Comparison of ENCODE assay signal across 19 cellular contexts in the genomic region with DNA sequence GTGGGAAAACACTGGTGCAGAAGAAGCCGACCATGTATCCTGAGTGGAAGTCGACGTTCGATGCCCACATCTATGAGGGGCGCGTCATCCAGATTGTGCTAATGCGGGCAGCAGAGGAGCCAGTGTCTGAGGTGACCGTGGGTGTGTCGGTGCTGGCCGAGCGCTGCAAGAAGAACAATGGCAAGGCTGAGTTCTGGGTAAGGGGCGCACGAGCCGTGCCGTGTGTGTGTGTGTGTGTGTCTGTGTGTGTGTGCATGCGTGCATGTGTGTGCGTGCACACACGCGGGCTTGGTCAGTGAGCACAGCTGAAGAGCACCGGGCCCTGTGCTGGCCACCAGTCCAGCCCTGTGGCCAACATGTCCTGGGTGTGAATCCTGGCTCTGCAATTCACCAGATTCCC.
"Had no signal": no experiment of that assay in that cellular context is flagged by ENCODE, and none has a peak within 500 bp of the region (broad histone marks: within the 10 kb centered on the region; RNA-seq: fewer than 3 reads in every experiment).

No MANE protein-coding gene starts in this region.

- H3K4me3 Mint-ChIP-seq: activated CD8-positive, alpha-beta T cell treated with anti-CD3 and anti-CD28 coated beads for 36 hours; activated naive CD8-positive, alpha-beta T cell treated with anti-CD3 and anti-CD28 coated beads for 36 hours; natural killer cell treated with Interleukin-12 subunit alpha and Interleukin-12 subunit beta and Interleukin-15 and Interleukin-18, amount 100 ng/mL, for 72 hours had no signal

- ATAC-seq: activated CD8-positive, alpha-beta T cell treated with anti-CD3 and anti-CD28 coated beads for 36 hours; body of pancreas; left ventricle myocardium superior; natural killer cell treated with Interleukin-12 subunit alpha and Interleukin-12 subunit beta and Interleukin-15 and Interleukin-18, amount 100 ng/mL, for 72 hours; sciatic nerve had no signal

- H3K36me3 Mint-ChIP-seq: natural killer cell treated with Interleukin-12 subunit alpha and Interleukin-12 subunit beta and Interleukin-15 and Interleukin-18, amount 100 ng/mL, for 72 hours had no signal

- H3K4me3 ChIP-seq: body of pancreas, colonic mucosa, ovary, tibial artery had no signal

- H3K4me1 ChIP-seq: body of pancreas, colonic mucosa had no signal

- H3K9me3 Mint-ChIP-seq: activated CD8-positive, alpha-beta T cell treated with anti-CD3 and anti-CD28 coated beads for 36 hours; activated naive CD8-positive, alpha-beta T cell treated with anti-CD3 and anti-CD28 coated beads for 36 hours; natural killer cell treated with Interleukin-12 subunit alpha and Interleukin-12 subunit beta and Interleukin-15 and Interleukin-18, amount 100 ng/mL, for 72 hours had no signal

- H3K27ac ChIP-seq: body of pancreas, colonic mucosa, ovary, tibial artery had no signal

- H3K27me3 ChIP-seq: body of pancreas, colonic mucosa, ovary, tibial artery had no signal

- DNase-seq: activated CD4-positive, alpha-beta T cell treated with anti-CD3 and anti-CD28 coated beads for 48 hours; activated CD8-positive, alpha-beta T cell treated with anti-CD3 and anti-CD28 coated beads for 36 hours; activated gamma-delta T cell treated with Interleukin-2 at 50 U/mL for 16 hours; activated naive CD8-positive, alpha-beta T cell treated with anti-CD3 and anti-CD28 coated beads for 36 hours; activated T-cell treated with anti-CD3 and anti-CD28 coated beads, Interleukin-2, amount 50 U/mL, for 48 hours; amygdala; body of pancreas; colonic mucosa; effector CD8-positive, alpha-beta T cell; foreskin fibroblast; glutamatergic neuron; kidney glomerular epithelial cell; left ventricle myocardium superior; mesenchymal stem cell; ovary; stimulated activated CD4-positive, alpha-beta T cell treated with anti-CD3 and anti-CD28 coated beads, Interleukin-1b, Interleukin-23, amount 100 ng/mL, for 48 hours; tibial artery had no signal

- H3K36me3 ChIP-seq: ovary had no signal

- H3K4me1 Mint-ChIP-seq: activated naive CD8-positive, alpha-beta T cell treated with anti-CD3 and anti-CD28 coated beads for 36 hours had no signal

- H3K9me3 ChIP-seq: body of pancreas, colonic mucosa, ovary, tibial artery had no signal

- H3K27me3 Mint-ChIP-seq: activated CD8-positive, alpha-beta T cell treated with anti-CD3 and anti-CD28 coated beads for 36 hours; activated naive CD8-positive, alpha-beta T cell treated with anti-CD3 and anti-CD28 coated beads for 36 hours; natural killer cell treated with Interleukin-12 subunit alpha and Interleukin-12 subunit beta and Interleukin-15 and Interleukin-18, amount 100 ng/mL, for 72 hours had no signal

- H3K27ac Mint-ChIP-seq: activated CD8-positive, alpha-beta T cell treated with anti-CD3 and anti-CD28 coated beads for 36 hours; natural killer cell treated with Interleukin-12 subunit alpha and Interleukin-12 subunit beta and Interleukin-15 and Interleukin-18, amount 100 ng/mL, for 72 hours had no signal
